Comparison of ENCODE assay signal across 21 cellular contexts in genomic region chr2:184517402-184517801, GRCh38.
"Had no signal": no experiment of that assay in that cellular context is flagged by ENCODE, and none has a peak within 500 bp of the region (broad histone marks: within the 10 kb centered on the region; RNA-seq: fewer than 3 reads in every experiment).

No MANE protein-coding gene starts in this region.

- H3K4me2 ChIP-seq: hepatocyte had no signal

- H3K4me3 ChIP-seq: coronary artery, dorsolateral prefrontal cortex, esophagus muscularis mucosa, gastroesophageal sphincter, heart left ventricle, hepatocyte, left lung, lower lobe of right lung, mucosa of descending colon had no signal

- H3K79me2 ChIP-seq: hepatocyte had no signal

- H3K36me3 ChIP-seq: esophagus muscularis mucosa, gastroesophageal sphincter, heart left ventricle, left lung, lower lobe of right lung had no signal

- H3K9me3 ChIP-seq: gastroesophageal sphincter, lower lobe of right lung, mucosa of descending colon had no signal

- H3K27me3 ChIP-seq: dorsolateral prefrontal cortex, esophagus muscularis mucosa, foreskin keratinocyte, gastroesophageal sphincter, heart left ventricle, hepatocyte, left lung had no signal

- ATAC-seq: foreskin keratinocyte, gastroesophageal sphincter, heart left ventricle, left cardiac atrium, left lung, left ventricle myocardium superior, lower lobe of right lung, mucosa of descending colon had no signal

- H2AFZ ChIP-seq: hepatocyte had no signal

- H3K27ac ChIP-seq: coronary artery, dorsolateral prefrontal cortex, esophagus muscularis mucosa, foreskin keratinocyte, gastroesophageal sphincter, heart left ventricle, hepatocyte, left lung, lower lobe of right lung had no signal

- FAIRE-seq: endothelial cell of umbilical vein, frontal cortex, islet of Langerhans, keratinocyte had no signal

- DNase-seq: dermis blood vessel endothelial cell; dorsolateral prefrontal cortex; effector CD4-positive, alpha-beta T cell; effector memory CD4-positive, alpha-beta T cell; foreskin keratinocyte; heart left ventricle; left cardiac atrium; left lung; left ventricle myocardium superior; lower lobe of right lung; mesenchymal stem cell; mucosa of descending colon; naive B cell had no signal

- H3K4me1 ChIP-seq: esophagus muscularis mucosa, foreskin keratinocyte, gastroesophageal sphincter, heart left ventricle, left lung, lower lobe of right lung had no signal
